ENCODE assay signal across 1 cellular context in genomic region chr7:90118546-90119177, GRCh38.
TF ChIP-seq lines count a peak whose summit lies in the region.

No MANE protein-coding gene starts in this region.

TF ChIP-seq in H1, 55 proteins besides CTCF, POLR2A, EP300 and RAD21:
- TF ChIP-seq ASH2L (IDR thresholded peaks at IDR 0.05; ENCODE audit: low read length) (peak; percentile 15), E2F6 (IDR thresholded peaks at IDR 0.05) (peak; percentile 95), SUZ12 (IDR thresholded peaks at IDR 0.05; ENCODE audit: low read length) (0 out of 2 replicates have a peak, but pooled peaks have one; percentile 24), SAP30 (IDR thresholded peaks at IDR 0.05; ENCODE audit: insufficient read depth, insufficient replicate concordance, low read length) (peak; percentile 19), MAX (IDR thresholded peaks at IDR 0.05) (peak; percentile 91)
